ENCODE assay signal across 8 cellular contexts in genomic region chr16:14285542-14286380, GRCh38.
DNase-seq lines count a peak whose midpoint lies in the region; ATAC-seq and TF ChIP-seq lines count a peak whose summit lies in the region.

No MANE protein-coding gene starts in this region.

- peak overlapping the region; percentile 70 for H3K9ac ChIP-seq in SU-DHL-6 (ENCODE audit: low read length)
- no peak overlapping the region for H3K9ac ChIP-seq in parathyroid adenoma

- H3K79me2 ChIP-seq in SU-DHL-6 (ENCODE audit: insufficient read depth, low read length) (no peaks in the 10 kb centered on the region), parathyroid adenoma (no peaks in the 10 kb centered on the region)

- H3K4me3 ChIP-seq in SU-DHL-6 (ENCODE audit: insufficient read depth, low read length, poor library complexity, severe bottlenecking) = peak overlapping the region; percentile 81
- peak overlapping the region; percentile 70 for H3K4me3 ChIP-seq in cardiac muscle cell
- peak overlapping the region; percentile 71 for H3K4me3 ChIP-seq in parathyroid adenoma (ENCODE audit: low read depth, low read length)
- peak overlapping the region; percentile 59 to 75 for H3K4me3 ChIP-seq in tibial artery

- H3K4me1 ChIP-seq in cardiac muscle cell (ENCODE audit: low read depth) (no peaks in the 10 kb centered on the region), parathyroid adenoma (no peaks in the 10 kb centered on the region), tibial artery (peaks cover 0 to 21% (median 4%) of the 10 kb centered on the region in 4 donors)

- H3K9me3 ChIP-seq in SU-DHL-6 (ENCODE audit: insufficient read depth, low read length) (peaks cover 14% of the 10 kb centered on the region; the same call in 1 of the 2 replicates), cardiac muscle cell (ENCODE audit: low read depth) (no peaks in the 10 kb centered on the region), parathyroid adenoma (ENCODE audit: control insufficient read depth, low read length) (peaks cover 5% of the 10 kb centered on the region), tibial artery (peaks cover 0 to 8% (median 7%) of the 10 kb centered on the region in 3 donors)

- peaks cover 14% of the 10 kb centered on the region for H3F3A ChIP-seq in SU-DHL-6 (ENCODE audit: insufficient read depth)

- no peaks in the 10 kb centered on the region for H3K36me3 ChIP-seq in SU-DHL-6 (ENCODE audit: low read length)
- H3K36me3 ChIP-seq in cardiac muscle cell = no peaks in the 10 kb centered on the region
- H3K36me3 ChIP-seq in parathyroid adenoma (ENCODE audit: control insufficient read depth, insufficient read depth, low read length) = no peaks in the 10 kb centered on the region
- no peaks in the 10 kb centered on the region for H3K36me3 ChIP-seq in tibial artery

- intact Hi-C loops in tibial artery (cut with DNase I; ENCODE audit: low total_unique reads) = no loop called here

- no peaks in the 10 kb centered on the region for H4K20me1 ChIP-seq in SU-DHL-6 (ENCODE audit: low read depth, low read length)

- peak; percentile 72 for ATAC-seq in HG02678 (IDR thresholded peaks at IDR 0.05; ENCODE audit: unreplicated experiment)

- peak; percentile 41 for TF ChIP-seq POLR2A in GM10847 (IDR thresholded peaks at IDR 0.05; ENCODE audit: extremely low read depth, insufficient read length)

- DNase-seq in NCI-H1417 (lab: John Stamatoyannopoulos, UW) (peak; percentile 83 to 97 (median 94)), cardiac muscle cell (ENCODE audit: low read depth in 1 of 2, low spot score in 1 of 2) (peak; percentile 94 to 97), tibial artery (peak; percentile 91 to 96)
- DNase-seq in activated naive CD8-positive, alpha-beta T cell treated with anti-CD3 and anti-CD28 coated beads, Interleukin-2, amount 50 U/mL, for 16 hours (ENCODE audit: low read depth, low spot score) = peak; percentile 87

- H3K9me2 ChIP-seq in SU-DHL-6 (replicated peaks; ENCODE audit: insufficient read depth, low read length) = no peaks in the 10 kb centered on the region

- TF ChIP-seq CTCF in SU-DHL-6 (IDR thresholded peaks at IDR 0.05; ENCODE audit: insufficient read depth, low read length, poor library complexity, severe bottlenecking) (no peak), cardiac muscle cell (IDR thresholded peaks at IDR 0.05; ENCODE audit: low read depth, low read length) (no peak), parathyroid adenoma (IDR thresholded peaks at IDR 0.05) (no peak), tibial artery (IDR thresholded peaks at IDR 0.05) (no peak)

- H2AFZ ChIP-seq in SU-DHL-6 (ENCODE audit: low read depth, low read length, severe bottlenecking) (peak overlapping the region; percentile 92), parathyroid adenoma (peak overlapping the region; percentile 91)

- no peaks in the 10 kb centered on the region for H3K27me3 ChIP-seq in SU-DHL-6 (ENCODE audit: low read length)
- no peaks in the 10 kb centered on the region for H3K27me3 ChIP-seq in cardiac muscle cell
- no peaks in the 10 kb centered on the region for H3K27me3 ChIP-seq in parathyroid adenoma (ENCODE audit: control insufficient read depth, insufficient read depth, low read length)
- no peaks in the 10 kb centered on the region for H3K27me3 ChIP-seq in tibial artery

- H3K27ac ChIP-seq in SU-DHL-6 (ENCODE audit: low read depth, low read length) (peak overlapping the region; percentile 77), cardiac muscle cell (peak overlapping the region; percentile 51), parathyroid adenoma (peak overlapping the region; percentile 36), tibial artery (peak overlapping the region; percentile 83 to 88)

- peak overlapping the region; percentile 72 for H3K4me2 ChIP-seq in SU-DHL-6 (ENCODE audit: low read depth, low read length, poor library complexity, severe bottlenecking)
- H3K4me2 ChIP-seq in parathyroid adenoma (ENCODE audit: low read length) = peak overlapping the region; percentile 69

Comparison
In these comparisons a context has a peak if more than half of its experiments do, and no peak if none do; other contexts are left out.
1. Peak in every context shown above with its lines: DNase-seq, ATAC-seq, H3K4me3 ChIP-seq and H3K27ac ChIP-seq.